ENCODE assay signal across 13 cellular contexts in genomic region chr5:119454171-119454570, GRCh38.
"Had no signal": no experiment of that assay in that cellular context is flagged by ENCODE, and none has a peak within 500 bp of the region (broad histone marks: within the 10 kb centered on the region; RNA-seq: fewer than 3 reads in every experiment).

No MANE protein-coding gene starts in this region.

- H3K27me3 ChIP-seq: ascending aorta, esophagus squamous epithelium, right atrium auricular region, tibial nerve had no signal

- H3K27ac ChIP-seq: ascending aorta, esophagus squamous epithelium, right atrium auricular region had no signal

- DNase-seq: activated CD4-positive, alpha-beta memory T cell treated with anti-CD3 and anti-CD28 coated beads, Interleukin-2, amount 10 ng/mL, durations not matched to agents 7 days and 5 days; activated naive CD8-positive, alpha-beta T cell treated with anti-CD3 and anti-CD28 coated beads, Interleukin-2, amount 10 ng/mL, durations not matched to agents 7 days and 5 days; esophagus squamous epithelium; foreskin fibroblast; head of caudate nucleus; left ventricle myocardium inferior; naive B cell; posterior cingulate gyrus; T-helper 9 cell had no signal

- H3K9me3 ChIP-seq: ascending aorta had no signal

- H3K36me3 ChIP-seq: ascending aorta, right atrium auricular region had no signal

- ATAC-seq: stimulated activated memory B cell treated with anti-CD40 and anti-IgM and Interleukin-4, amounts not matched to agents 10 μg/mL and 1 μg/mL and 100 μg/mL, for 72 hours had no signal
